Comparison of ENCODE assay signal across 7 cellular contexts in genomic region chr15:84097053-84097452, GRCh38.
DNase-seq lines count a peak whose midpoint lies in the region; ATAC-seq, FAIRE-seq and TF ChIP-seq lines count a peak whose summit lies in the region.
"Not testable (repeated sequence)": the region's sequence is repeated elsewhere in the genome, so short reads cannot be mapped to it uniquely, and the experiment has no call there.

No MANE protein-coding gene starts in this region.

- WGBS in GM12878 (ENCODE audit: insufficient coverage, insufficient replicate concordance, low lambda C conversion rate, missing lambda C conversion rate) = 3% methylated on average over 3 of the region's 3 CpGs

- not testable (repeated sequence) for H4K20me1 ChIP-seq in MM.1S (ENCODE audit: insufficient read depth, low read length); GM12878 (ENCODE audit: control insufficient read depth, insufficient read depth)

- TF ChIP-seq POLR2A in GM12878 (IDR thresholded peaks at IDR 0.05; ENCODE audit: low read depth, low read length) = not testable (repeated sequence)

- not testable (repeated sequence) for TF ChIP-seq RAD21 in GM12878 (IDR thresholded peaks at IDR 0.05; ENCODE audit: insufficient read depth, low read depth, low read length)

- intact Hi-C loops in GM12878 (cut with micrococcal nuclease; ENCODE audit: unreplicated experiment) = not testable (repeated sequence)

- ATAC-seq in GM12878 (peak; percentile 76), esophagus mucosa (peak; percentile 81)

- TF ChIP-seq EP300 in GM12878 (IDR thresholded peaks at IDR 0.05; ENCODE audit: borderline replicate concordance in 1 of 2, control insufficient read depth in 1 of 2, low read depth in 2 of 2, low read length in 2 of 2) = not testable (repeated sequence)

- not testable (repeated sequence) for H3K4me3 ChIP-seq in GM12865 (ENCODE audit: low read depth, low read length); MM.1S (ENCODE audit: low read length); GM12878; cardiac muscle cell

- not testable (repeated sequence) for H3K9me2 ChIP-seq in MM.1S (replicated peaks; ENCODE audit: insufficient read depth, low read length)

- not testable (repeated sequence) for H3K9me3 ChIP-seq in MM.1S (replicated peaks; ENCODE audit: insufficient read depth, low read length); GM12878 (replicated peaks; ENCODE audit: control insufficient read depth, insufficient read depth, low read length); cardiac muscle cell (ENCODE audit: low read depth)

- DNase-seq in GM12865 (ENCODE audit: low read depth) (peak; percentile 32), MM.1S (peak; percentile 78), NCI-H748 (lab: John Stamatoyannopoulos, UW; ENCODE audit: unreplicated experiment) (peak; percentile 0), RPMI8226 (peak; percentile 45)
- not testable (repeated sequence) for DNase-seq in GM12878 (ENCODE audit: low read depth, low spot score); cardiac muscle cell (ENCODE audit: low read depth in 1 of 2, low spot score in 1 of 2)

- peaks cover 25% of the 10 kb centered on the region for H3F3A ChIP-seq in MM.1S (ENCODE audit: insufficient read depth, low read length)

- CTCF ChIA-PET in GM12878 (lab: Yijun Ruan, JAX) = not testable (repeated sequence)

- H3K4me2 ChIP-seq in MM.1S (ENCODE audit: low read depth, low read length) = peak overlapping the region; percentile 46; the same call in 1 of the 2 replicates
- not testable (repeated sequence) for H3K4me2 ChIP-seq in GM12878 (ENCODE audit: control insufficient read depth, insufficient read depth)

- H2AFZ ChIP-seq in MM.1S (ENCODE audit: low read length); GM12878 (ENCODE audit: control insufficient read depth, low read depth, low read length): not testable (repeated sequence)

- BruUV-seq in GM12878 (replicated peaks; lab: Mats Ljungman, UMichigan) = not testable (repeated sequence)

- TF ChIP-seq CTCF in GM12865 (IDR thresholded peaks at IDR 0.05; ENCODE audit: insufficient read depth, low read depth, low read length, missing control alignments); MM.1S (IDR thresholded peaks at IDR 0.05; ENCODE audit: low read length); GM12878 (IDR thresholded peaks at IDR 0.05 in 2 of 3, conservative IDR thresholded peaks at IDR 0.05 in 1 of 3; ENCODE audit: control insufficient read depth in 2 of 3, extremely low read depth in 1 of 3, insufficient read depth in 1 of 3, low read depth in 3 of 3, low read length in 3 of 3); cardiac muscle cell (IDR thresholded peaks at IDR 0.05; ENCODE audit: low read depth, low read length): not testable (repeated sequence)

- H3K4me1 ChIP-seq in MM.1S (ENCODE audit: low read length) = peaks cover 40% of the 10 kb centered on the region
- not testable (repeated sequence) for H3K4me1 ChIP-seq in GM12878 (ENCODE audit: control insufficient read depth, insufficient read depth, low read length)
- peaks cover 28% of the 10 kb centered on the region for H3K4me1 ChIP-seq in cardiac muscle cell (ENCODE audit: low read depth)

- H3K27ac ChIP-seq in MM.1S (ENCODE audit: low read length) = peak overlapping the region; percentile 74
- not testable (repeated sequence) for H3K27ac ChIP-seq in GM12878 (ENCODE audit: control insufficient read depth, insufficient read depth)
- H3K27ac ChIP-seq in cardiac muscle cell = peak overlapping the region; percentile 63

- SMC1A ChIA-PET in GM12878 (lab: Charles Lee; ENCODE audit: uncharacterized antibody, unreplicated experiment) = not testable (repeated sequence)

- in situ Hi-C loops in GM12878 (cut with MboI) = not testable (repeated sequence)

- RAD21 ChIA-PET in GM12878 (lab: Charles Lee; ENCODE audit: unreplicated experiment) = not testable (repeated sequence)

- not testable (repeated sequence) for H3K27me3 ChIP-seq in MM.1S (replicated peaks; ENCODE audit: insufficient read depth, low read length); GM12878 (replicated peaks in 1 of 2; ENCODE audit: control insufficient read depth in 2 of 2, insufficient read depth in 2 of 2, low read length in 1 of 2); cardiac muscle cell

- peak overlapping the region; percentile 24; the same call in 1 of the 2 replicates for H3K9ac ChIP-seq in MM.1S (ENCODE audit: low read length)
- H3K9ac ChIP-seq in GM12878 (ENCODE audit: control insufficient read depth, insufficient read depth, low read length) = not testable (repeated sequence)

- H3K79me2 ChIP-seq in MM.1S (ENCODE audit: low read length); GM12878 (ENCODE audit: control insufficient read depth, insufficient read depth, low read length): not testable (repeated sequence)

- POLR2A ChIA-PET in GM12878 (lab: Charles Lee) = not testable (repeated sequence)

- not testable (repeated sequence) for H3K36me3 ChIP-seq in MM.1S (replicated peaks; ENCODE audit: insufficient read depth, low read length); GM12878 (ENCODE audit: control insufficient read depth in 2 of 2, insufficient read depth in 2 of 2, low read length in 1 of 2); cardiac muscle cell

- not testable (repeated sequence) for FAIRE-seq in GM12878 (lab: Jason Lieb, UNC)
